In the genomic region with DNA sequence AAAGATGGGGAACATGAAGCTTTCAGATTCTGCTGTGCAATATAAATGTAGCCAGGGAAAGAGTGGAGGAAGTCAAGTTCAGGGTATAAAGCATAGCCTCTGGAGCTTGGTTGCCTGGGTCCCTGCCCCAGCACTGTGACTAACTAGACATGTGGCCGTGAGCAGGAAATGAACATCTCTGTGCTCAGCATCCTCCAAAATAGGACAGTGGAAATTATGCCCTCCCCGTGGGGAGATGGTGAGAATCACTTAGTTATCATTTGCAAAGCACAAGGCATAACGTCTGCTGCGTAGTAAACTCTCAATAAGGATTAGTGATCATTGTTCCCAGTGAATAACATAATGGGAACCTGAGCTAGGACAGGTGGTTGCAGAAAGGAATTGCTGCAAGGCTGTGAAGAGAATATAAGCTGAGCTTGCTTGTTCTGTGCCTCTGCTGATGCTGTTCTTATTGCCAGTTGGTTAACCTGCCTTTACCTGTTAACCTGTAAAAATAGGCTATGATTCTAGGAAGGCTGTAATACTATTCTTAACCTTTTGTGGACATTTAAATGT, we compare ENCODE assay signal across 9 cellular contexts.
DNase-seq lines count a peak whose midpoint lies in the region; ATAC-seq and TF ChIP-seq lines count a peak whose summit lies in the region.
"Had no signal": no experiment of that assay in that cellular context is flagged by ENCODE, and none has a peak within 500 bp of the region (broad histone marks: within the 10 kb centered on the region; RNA-seq: fewer than 3 reads in every experiment).

No MANE protein-coding gene starts in this region.

- peaks cover 15% of the 10 kb centered on the region for H3K4me1 Mint-ChIP-seq in WTC11

- in situ Hi-C loops in HAP-1 (cut with MboI; ENCODE audit: low sequenced_read_pairs): no loop called here

- ATAC-seq in WTC11: peak; percentile 20; the same call in 1 of the 2 replicates

- H3K27ac Mint-ChIP-seq in WTC11: no peak overlapping the region

- H3K36me3 Mint-ChIP-seq in WTC11: peaks cover 22% of the 10 kb centered on the region

- TF ChIP-seq CTCF in WTC11 (IDR thresholded peaks at IDR 0.05): no peak
- no peak for TF ChIP-seq CTCF in stomach (IDR thresholded peaks at IDR 0.05)
- no peak for TF ChIP-seq CTCF in coronary artery (IDR thresholded peaks at IDR 0.05)
- no peak for TF ChIP-seq CTCF in adrenal gland (IDR thresholded peaks at IDR 0.05)

- WGBS in stomach, 5 donors: 61 to 93% (median 77%) methylated on average over 4 of the region's 4 CpGs
- 76 to 91% (median 79%) methylated on average over 4 of the region's 4 CpGs for WGBS in adrenal gland, 4 donors

- H3K9me3 ChIP-seq in HAP-1: peaks cover 7% of the 10 kb centered on the region; the same call in 1 of the 2 replicates
- H3K9me3 ChIP-seq in stomach: peaks cover 0 to 11% (median 4%) of the 10 kb centered on the region in 4 donors
- H3K9me3 ChIP-seq in adrenal gland (replicated peaks in 1 of 3): no peaks in the 10 kb centered on the region

- H3K4me1 ChIP-seq in HAP-1 (peaks cover 8% of the 10 kb centered on the region), stomach (no peaks in the 10 kb centered on the region), adrenal gland (replicated peaks in 1 of 2) (no peaks in the 10 kb centered on the region)

- peaks cover 6% of the 10 kb centered on the region; the same call in 1 of the 2 replicates for H3K27me3 Mint-ChIP-seq in WTC11 (ENCODE audit: low read depth)

- intact Hi-C loops in stomach (cut with DNase I; ENCODE audit: low total_unique reads) (no loop called here), adrenal gland (cut with DNase I) (no loop called here)

- peaks cover 33% of the 10 kb centered on the region for H3K9me3 Mint-ChIP-seq in WTC11

- TF ChIP-seq EP300 in stomach (IDR thresholded peaks at IDR 0.05): no peak

- no peak overlapping the region for H3K27ac ChIP-seq in stomach
- no peak overlapping the region for H3K27ac ChIP-seq in coronary artery
- no peak overlapping the region for H3K27ac ChIP-seq in adrenal gland

- no peaks in the 10 kb centered on the region for H3K36me3 ChIP-seq in HAP-1 (replicated peaks)
- no peaks in the 10 kb centered on the region for H3K36me3 ChIP-seq in stomach
- H3K36me3 ChIP-seq in adrenal gland (replicated peaks in 1 of 2): no peaks in the 10 kb centered on the region

- POLR2A ChIA-PET in WTC11 (lab: Charles Lee): no interaction called here

- TF ChIP-seq POLR2A in stomach (IDR thresholded peaks at IDR 0.05) (no peak), adrenal gland (IDR thresholded peaks at IDR 0.05) (no peak)

- DNase-seq in HAP-1 (ENCODE audit: low spot score in 2 of 2): peak; percentile 30 to 81
- DNase-seq in WTC11 (ENCODE audit: low spot score): no peak
- DNase-seq in activated effector memory CD4-positive, alpha-beta T cell treated with Interleukin-2 at 50 U/mL for 16 hours: peak; percentile 10
- DNase-seq in stimulated activated CD4-positive, alpha-beta T cell treated with anti-CD3 and anti-CD28 coated beads, Interleukin-1b, Interleukin-23, amount 100 ng/mL, for 4 hours (ENCODE audit: low read depth in 2 of 2): peak; percentile 18 to 37
- no peak for DNase-seq in stomach
- DNase-seq in coronary artery (ENCODE audit: low spot score): no peak
- no peak for DNase-seq in adrenal gland
- no peak for DNase-seq in NCI-H146 treated with DMSO at 0.1 percent for 48 hours (lab: John Stamatoyannopoulos, UW; ENCODE audit: unreplicated experiment)
- DNase-seq: kidney glomerular epithelial cell had no signal

- H3K4me3 Mint-ChIP-seq in WTC11: no peak overlapping the region

- H3K4me3 ChIP-seq in HAP-1 (no peak overlapping the region), stomach (no peak overlapping the region), coronary artery (no peak overlapping the region), adrenal gland (no peak overlapping the region)

- H3K27me3 ChIP-seq in HAP-1 (ENCODE audit: low read depth): no peaks in the 10 kb centered on the region
- no peaks in the 10 kb centered on the region for H3K27me3 ChIP-seq in stomach
- H3K27me3 ChIP-seq in adrenal gland: no peaks in the 10 kb centered on the region

- CTCF ChIA-PET in WTC11 (lab: Charles Lee): interaction anchor here (1.1 to 1.3 kb wide), 3 partner anchors 13 to 153 kb away, joined by 3 read pairs; no protein-coding TSS in a partner anchor

TF ChIP-seq in WTC11, 78 proteins besides CTCF, POLR2A, EP300 and RAD21:
- TF ChIP-seq, protein P1, sequence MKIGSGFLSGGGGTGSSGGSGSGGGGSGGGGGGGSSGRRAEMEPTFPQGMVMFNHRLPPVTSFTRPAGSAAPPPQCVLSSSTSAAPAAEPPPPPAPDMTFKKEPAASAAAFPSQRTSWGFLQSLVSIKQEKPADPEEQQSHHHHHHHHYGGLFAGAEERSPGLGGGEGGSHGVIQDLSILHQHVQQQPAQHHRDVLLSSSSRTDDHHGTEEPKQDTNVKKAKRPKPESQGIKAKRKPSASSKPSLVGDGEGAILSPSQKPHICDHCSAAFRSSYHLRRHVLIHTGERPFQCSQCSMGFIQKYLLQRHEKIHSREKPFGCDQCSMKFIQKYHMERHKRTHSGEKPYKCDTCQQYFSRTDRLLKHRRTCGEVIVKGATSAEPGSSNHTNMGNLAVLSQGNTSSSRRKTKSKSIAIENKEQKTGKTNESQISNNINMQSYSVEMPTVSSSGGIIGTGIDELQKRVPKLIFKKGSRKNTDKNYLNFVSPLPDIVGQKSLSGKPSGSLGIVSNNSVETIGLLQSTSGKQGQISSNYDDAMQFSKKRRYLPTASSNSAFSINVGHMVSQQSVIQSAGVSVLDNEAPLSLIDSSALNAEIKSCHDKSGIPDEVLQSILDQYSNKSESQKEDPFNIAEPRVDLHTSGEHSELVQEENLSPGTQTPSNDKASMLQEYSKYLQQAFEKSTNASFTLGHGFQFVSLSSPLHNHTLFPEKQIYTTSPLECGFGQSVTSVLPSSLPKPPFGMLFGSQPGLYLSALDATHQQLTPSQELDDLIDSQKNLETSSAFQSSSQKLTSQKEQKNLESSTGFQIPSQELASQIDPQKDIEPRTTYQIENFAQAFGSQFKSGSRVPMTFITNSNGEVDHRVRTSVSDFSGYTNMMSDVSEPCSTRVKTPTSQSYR (CRISPR knock-in tag; IDR thresholded peaks at IDR 0.05): no peak
- TF ChIP-seq ZNF121 (CRISPR knock-in tag; IDR thresholded peaks at IDR 0.05) (no peak), MXD4 (CRISPR knock-in tag; IDR thresholded peaks at IDR 0.05; ENCODE audit: borderline replicate concordance) (no peak), TP53 (CRISPR knock-in tag; IDR thresholded peaks at IDR 0.05) (no peak), NFYB (CRISPR knock-in tag; conservative IDR thresholded peaks at IDR 0.05; ENCODE audit: low read depth) (no peak)
- TF ChIP-seq, protein P2, sequence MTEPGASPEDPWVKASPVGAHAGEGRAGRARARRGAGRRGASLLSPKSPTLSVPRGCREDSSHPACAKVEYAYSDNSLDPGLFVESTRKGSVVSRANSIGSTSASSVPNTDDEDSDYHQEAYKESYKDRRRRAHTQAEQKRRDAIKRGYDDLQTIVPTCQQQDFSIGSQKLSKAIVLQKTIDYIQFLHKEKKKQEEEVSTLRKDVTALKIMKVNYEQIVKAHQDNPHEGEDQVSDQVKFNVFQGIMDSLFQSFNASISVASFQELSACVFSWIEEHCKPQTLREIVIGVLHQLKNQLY (CRISPR knock-in tag; IDR thresholded peaks at IDR 0.05): no peak
- TF ChIP-seq, protein P3, sequence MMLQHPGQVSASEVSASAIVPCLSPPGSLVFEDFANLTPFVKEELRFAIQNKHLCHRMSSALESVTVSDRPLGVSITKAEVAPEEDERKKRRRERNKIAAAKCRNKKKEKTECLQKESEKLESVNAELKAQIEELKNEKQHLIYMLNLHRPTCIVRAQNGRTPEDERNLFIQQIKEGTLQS (CRISPR knock-in tag; conservative IDR thresholded peaks at IDR 0.05): no peak

Comparison
In these comparisons a context has a peak if more than half of its experiments do, and no peak if none do; other contexts are left out.
1. DNase-seq: peak in HAP-1 (2 of 2), activated effector memory CD4-positive, alpha-beta T cell treated with Interleukin-2 at 50 U/mL for 16 hours (single experiment) and stimulated activated CD4-positive, alpha-beta T cell treated with anti-CD3 and anti-CD28 coated beads, Interleukin-1b, Interleukin-23, amount 100 ng/mL, for 4 hours (2 of 2); none in WTC11 (single experiment), stomach (single experiment), coronary artery (single experiment), adrenal gland (0 of 7) and NCI-H146 treated with DMSO at 0.1 percent for 48 hours (single experiment).